In genomic region chr1:101373570-101373969, GRCh38 we compare ENCODE assay signal across 31 cellular contexts.
"Had no signal": no experiment of that assay in that cellular context is flagged by ENCODE, and none has a peak within 500 bp of the region (broad histone marks: within the 10 kb centered on the region; RNA-seq: fewer than 3 reads in every experiment).

No MANE protein-coding gene starts in this region.

- ATAC-seq: activated T-cell treated with anti-CD3 and anti-CD28 coated beads, Interleukin-2, amount 50 U/mL, for 72 hours; effector memory CD8-positive, alpha-beta T cell; foreskin keratinocyte; gastrocnemius medialis; heart left ventricle; WTC11 had no signal

- H3K4me3 ChIP-seq: esophagus muscularis mucosa, gastrocnemius medialis, heart left ventricle had no signal

- H3K4me1 ChIP-seq: foreskin keratinocyte had no signal

- FAIRE-seq: astrocyte, bronchial epithelial cell, colon, TTC549 had no signal

- H3K27me3 ChIP-seq: brain microvascular endothelial cell, esophagus muscularis mucosa, foreskin keratinocyte, gastrocnemius medialis, heart left ventricle had no signal

- H3K9me3 ChIP-seq: esophagus muscularis mucosa had no signal

- DNase-seq: activated CD4-positive, alpha-beta memory T cell treated with anti-CD3 and anti-CD28 coated beads, Interleukin-2, amount 10 ng/mL, durations not matched to agents 7 days and 5 days; activated CD4-positive, alpha-beta T cell treated with anti-CD3 and anti-CD28 coated beads for 1 hour; activated CD4-positive, alpha-beta T cell treated with anti-CD3 and anti-CD28 coated beads for 4 hours; activated CD4-positive, alpha-beta T cell treated with anti-CD3 and anti-CD28 coated beads, Interleukin-2, amount 10 ng/mL, durations not matched to agents 7 days and 5 days; activated CD4-positive, alpha-beta T cell treated with anti-CD3 and anti-CD28 coated beads, Interleukin-2, amount 50 U/mL, for 4 hours; activated CD8-positive, alpha-beta memory T cell treated with anti-CD3 and anti-CD28 coated beads, Interleukin-2, amount 50 U/mL, for 48 hours; activated gamma-delta T cell; activated naive CD4-positive, alpha-beta T cell; activated naive CD4-positive, alpha-beta T cell treated with anti-CD3 and anti-CD28 coated beads, Interleukin-2, amount 50 U/mL, for 16 hours; activated T-cell treated with anti-CD3 and anti-CD28 coated beads for 4 hours; activated T-cell treated with anti-CD3 and anti-CD28 coated beads, Interleukin-2, amount 50 U/mL, for 24 hours; activated T-cell treated with anti-CD3 and anti-CD28 coated beads, Interleukin-2, amount 50 U/mL, for 72 hours; amniotic stem cell; anterior cingulate cortex; brain microvascular endothelial cell; cortex of kidney; dermis blood vessel endothelial cell; effector CD4-positive, alpha-beta T cell; effector memory CD8-positive, alpha-beta T cell; erythroblast; foreskin keratinocyte; gastrocnemius medialis; glutamatergic neuron; heart left ventricle had no signal

- H3K27ac ChIP-seq: brain microvascular endothelial cell, esophagus muscularis mucosa, foreskin keratinocyte, gastrocnemius medialis, heart left ventricle, VCaP had no signal

- H3K36me3 ChIP-seq: brain microvascular endothelial cell, esophagus muscularis mucosa, gastrocnemius medialis, heart left ventricle had no signal
